In genomic region chr18:56226025-56226424, GRCh38 we compare ENCODE assay signal across 25 cellular contexts.
"Had no signal": no experiment of that assay in that cellular context is flagged by ENCODE, and none has a peak within 500 bp of the region (broad histone marks: within the 10 kb centered on the region; RNA-seq: fewer than 3 reads in every experiment).

No MANE protein-coding gene starts in this region.

- ATAC-seq: esophagus mucosa, gastrocnemius medialis, heart right ventricle, left cardiac atrium, left lung, left ventricle myocardium superior, lower lobe of right lung, mucosa of descending colon had no signal

- H3K4me3 ChIP-seq: coronary artery, dorsolateral prefrontal cortex, esophagus squamous epithelium, gastrocnemius medialis, heart right ventricle, left lung, lower lobe of right lung, mucosa of descending colon had no signal

- H3K27me3 ChIP-seq: dorsolateral prefrontal cortex, esophagus squamous epithelium, gastrocnemius medialis, heart right ventricle, left lung had no signal

- DNase-seq: dermis blood vessel endothelial cell; dorsolateral prefrontal cortex; effector CD4-positive, alpha-beta T cell; effector memory CD4-positive, alpha-beta T cell; erythroblast; esophagus squamous epithelium; foreskin fibroblast; foreskin melanocyte; gastrocnemius medialis; glutamatergic neuron; head of caudate nucleus; heart right ventricle; hippocampal formation; left cardiac atrium; left lung; left ventricle myocardium superior; lower lobe of right lung; mesenchymal stem cell; mucosa of descending colon; naive B cell had no signal

- H3K4me1 ChIP-seq: gastrocnemius medialis, left lung, lower lobe of right lung had no signal

- H3K36me3 ChIP-seq: esophagus squamous epithelium, gastrocnemius medialis, heart right ventricle, left lung, lower lobe of right lung had no signal

- H3K27ac ChIP-seq: coronary artery, dorsolateral prefrontal cortex, epithelial cell of prostate, esophagus squamous epithelium, gastrocnemius medialis, heart right ventricle, left lung, lower lobe of right lung had no signal

- H3K9me3 ChIP-seq: esophagus squamous epithelium, gastrocnemius medialis, left lung, lower lobe of right lung had no signal

- FAIRE-seq: islet of Langerhans, keratinocyte had no signal
